In the genomic region with DNA sequence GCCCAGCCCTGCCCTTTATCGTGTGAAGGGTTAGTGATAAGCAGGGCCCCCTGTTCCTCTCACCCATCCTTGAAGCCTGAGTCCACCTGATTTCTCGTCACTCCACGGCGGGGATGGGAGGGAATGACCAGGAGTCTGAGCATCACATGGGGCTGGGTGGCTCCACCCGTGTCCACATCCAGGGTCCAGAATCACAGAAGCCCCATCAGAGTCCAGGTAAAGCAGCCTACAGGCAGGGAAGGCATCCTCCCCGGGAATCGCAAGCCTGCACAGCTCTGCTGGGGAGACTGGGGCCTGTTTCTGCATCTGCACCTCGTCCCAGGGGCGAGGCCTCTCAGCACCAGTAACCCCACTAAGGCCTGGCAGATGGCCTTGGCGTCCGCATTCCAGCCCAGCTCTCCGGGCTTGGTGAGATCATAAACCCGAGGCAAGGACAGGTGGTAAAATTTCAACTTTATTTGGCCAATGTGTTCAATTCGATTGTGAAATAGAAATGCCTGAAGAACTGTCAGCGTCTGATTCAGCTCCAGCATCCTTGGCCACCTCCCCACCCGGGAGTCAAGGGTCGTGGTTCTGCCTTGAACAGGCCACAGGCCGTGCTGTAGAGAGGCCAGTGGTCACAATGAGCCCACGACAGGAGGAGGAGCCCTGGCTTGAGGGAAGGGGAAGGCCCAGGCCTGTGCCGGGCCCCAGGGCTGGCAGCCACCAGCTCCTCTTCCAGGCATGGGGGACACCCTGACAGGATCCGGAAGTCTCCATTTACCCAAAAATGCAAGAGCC, we compare ENCODE assay signal across 14 cellular contexts. TPM values are rescaled to one million over a fixed set of nuclear protein-coding genes. Genes with fewer than 3 reads are reported as not detected.
DNase-seq lines count a peak whose midpoint lies in the region; ATAC-seq and TF ChIP-seq lines count a peak whose summit lies in the region.
"Had no signal": no experiment of that assay in that cellular context is flagged by ENCODE, and none has a peak within 500 bp of the region (broad histone marks: within the 10 kb centered on the region; RNA-seq: fewer than 3 reads in every experiment).

No MANE protein-coding gene starts in this region.

- CTCF ChIA-PET in WTC11 (lab: Charles Lee), result interaction anchor here (0.5 to 1.6 kb wide), 3 partner anchors 12 to 37 kb away, joined by 3 to 4 read pairs (median 3); no protein-coding TSS in a partner anchor

- peak overlapping the region; percentile 23; the same call in 1 of the 2 replicates for H3K27ac Mint-ChIP-seq in WTC11
- H3K27ac Mint-ChIP-seq in stimulated activated effector memory CD8-positive, alpha-beta T cell treated with anti-CD3 and anti-CD28 coated beads, Interleukin-12 subunit alpha, Interleukin-12 subunit beta, amount 100 ng/mL, for 72 hours, result peak overlapping the region; percentile 68
- H3K27ac Mint-ChIP-seq: activated CD4-positive, alpha-beta memory T cell treated with anti-CD3 and anti-CD28 coated beads for 36 hours; T-helper 2 cell treated with Interferon-gamma antibody and Interleukin-4, amounts not matched to agents 5 μg/mL and 100 μg/mL, for 36 hours had no signal

- peaks cover 31% of the 10 kb centered on the region for H3K36me3 Mint-ChIP-seq in WTC11
- H3K36me3 Mint-ChIP-seq in stimulated activated effector memory CD8-positive, alpha-beta T cell treated with anti-CD3 and anti-CD28 coated beads, Interleukin-12 subunit alpha, Interleukin-12 subunit beta, amount 100 ng/mL, for 72 hours, result peaks cover 63% of the 10 kb centered on the region

- no peak overlapping the region for H3K4me3 Mint-ChIP-seq in WTC11
- H3K4me3 Mint-ChIP-seq in stimulated activated effector memory CD8-positive, alpha-beta T cell treated with anti-CD3 and anti-CD28 coated beads, Interleukin-12 subunit alpha, Interleukin-12 subunit beta, amount 100 ng/mL, for 72 hours, result no peak overlapping the region
- H3K4me3 Mint-ChIP-seq: activated CD4-positive, alpha-beta memory T cell treated with anti-CD3 and anti-CD28 coated beads for 36 hours; T-helper 2 cell treated with Interferon-gamma antibody and Interleukin-4, amounts not matched to agents 5 μg/mL and 100 μg/mL, for 36 hours had no signal

- H3K9me3 Mint-ChIP-seq in WTC11, result no peaks in the 10 kb centered on the region
- H3K9me3 Mint-ChIP-seq in stimulated activated effector memory CD8-positive, alpha-beta T cell treated with anti-CD3 and anti-CD28 coated beads, Interleukin-12 subunit alpha, Interleukin-12 subunit beta, amount 100 ng/mL, for 72 hours, result no peaks in the 10 kb centered on the region
- H3K9me3 Mint-ChIP-seq: activated CD4-positive, alpha-beta memory T cell treated with anti-CD3 and anti-CD28 coated beads for 36 hours; T-helper 2 cell treated with Interferon-gamma antibody and Interleukin-4, amounts not matched to agents 5 μg/mL and 100 μg/mL, for 36 hours had no signal

- TF ChIP-seq CTCF in WTC11 (IDR thresholded peaks at IDR 0.05), result no peak

- POLR2A ChIA-PET in WTC11 (lab: Charles Lee), result no interaction called here

- H3K27me3 Mint-ChIP-seq in WTC11 (ENCODE audit: low read depth), result no peaks in the 10 kb centered on the region
- H3K27me3 Mint-ChIP-seq: activated CD4-positive, alpha-beta memory T cell treated with anti-CD3 and anti-CD28 coated beads for 36 hours had no signal

- ATAC-seq in WTC11 (no peak), left colon (peak; percentile 29), HG03159 (IDR thresholded peaks at IDR 0.05; ENCODE audit: unreplicated experiment) (no peak)
- ATAC-seq in stimulated activated effector memory CD8-positive, alpha-beta T cell treated with anti-CD3 and anti-CD28 coated beads, Interleukin-12 subunit alpha, Interleukin-12 subunit beta, amount 100 ng/mL, for 72 hours, result no peak

- intact Hi-C loops in left colon (cut with DNase I, micrococcal nuclease), result no loop called here

- DNase-seq in HCEC 1CT (peak; percentile 68), WTC11 (ENCODE audit: low spot score) (no peak), left colon (no peak), A172 (ENCODE audit: low spot score) (no peak), DMS79 (lab: John Stamatoyannopoulos, UW) (no peak), COLO829 (ENCODE audit: low spot score) (no peak)
- no peak for DNase-seq in stimulated activated effector memory CD8-positive, alpha-beta T cell treated with anti-CD3 and anti-CD28 coated beads, Interleukin-12 subunit alpha, Interleukin-12 subunit beta, amount 100 ng/mL, for 72 hours (ENCODE audit: low spot score in 2 of 2)
- DNase-seq: activated CD4-positive, alpha-beta memory T cell treated with anti-CD3 and anti-CD28 coated beads for 36 hours; activated naive CD4-positive, alpha-beta T cell treated with anti-CD3 and anti-CD28 coated beads, Interleukin-2, amount 50 U/mL, for 16 hours; NCI-H510A; small intestine had no signal

- no peaks in the 10 kb centered on the region for H3K4me1 Mint-ChIP-seq in WTC11
- no peaks in the 10 kb centered on the region for H3K4me1 Mint-ChIP-seq in stimulated activated effector memory CD8-positive, alpha-beta T cell treated with anti-CD3 and anti-CD28 coated beads, Interleukin-12 subunit alpha, Interleukin-12 subunit beta, amount 100 ng/mL, for 72 hours

TF ChIP-seq in WTC11, 78 proteins besides CTCF, POLR2A, EP300 and RAD21:
- TF ChIP-seq ZNF232 (CRISPR knock-in tag; IDR thresholded peaks at IDR 0.05) (no peak), ELF4 (CRISPR knock-in tag; IDR thresholded peaks at IDR 0.05; ENCODE audit: low read depth) (no peak), JAZF1 (CRISPR knock-in tag; IDR thresholded peaks at IDR 0.05) (no peak), ATF1 (CRISPR knock-in tag; IDR thresholded peaks at IDR 0.05) (no peak), CREM (CRISPR knock-in tag; IDR thresholded peaks at IDR 0.05) (no peak)
- TF ChIP-seq, protein P1, sequence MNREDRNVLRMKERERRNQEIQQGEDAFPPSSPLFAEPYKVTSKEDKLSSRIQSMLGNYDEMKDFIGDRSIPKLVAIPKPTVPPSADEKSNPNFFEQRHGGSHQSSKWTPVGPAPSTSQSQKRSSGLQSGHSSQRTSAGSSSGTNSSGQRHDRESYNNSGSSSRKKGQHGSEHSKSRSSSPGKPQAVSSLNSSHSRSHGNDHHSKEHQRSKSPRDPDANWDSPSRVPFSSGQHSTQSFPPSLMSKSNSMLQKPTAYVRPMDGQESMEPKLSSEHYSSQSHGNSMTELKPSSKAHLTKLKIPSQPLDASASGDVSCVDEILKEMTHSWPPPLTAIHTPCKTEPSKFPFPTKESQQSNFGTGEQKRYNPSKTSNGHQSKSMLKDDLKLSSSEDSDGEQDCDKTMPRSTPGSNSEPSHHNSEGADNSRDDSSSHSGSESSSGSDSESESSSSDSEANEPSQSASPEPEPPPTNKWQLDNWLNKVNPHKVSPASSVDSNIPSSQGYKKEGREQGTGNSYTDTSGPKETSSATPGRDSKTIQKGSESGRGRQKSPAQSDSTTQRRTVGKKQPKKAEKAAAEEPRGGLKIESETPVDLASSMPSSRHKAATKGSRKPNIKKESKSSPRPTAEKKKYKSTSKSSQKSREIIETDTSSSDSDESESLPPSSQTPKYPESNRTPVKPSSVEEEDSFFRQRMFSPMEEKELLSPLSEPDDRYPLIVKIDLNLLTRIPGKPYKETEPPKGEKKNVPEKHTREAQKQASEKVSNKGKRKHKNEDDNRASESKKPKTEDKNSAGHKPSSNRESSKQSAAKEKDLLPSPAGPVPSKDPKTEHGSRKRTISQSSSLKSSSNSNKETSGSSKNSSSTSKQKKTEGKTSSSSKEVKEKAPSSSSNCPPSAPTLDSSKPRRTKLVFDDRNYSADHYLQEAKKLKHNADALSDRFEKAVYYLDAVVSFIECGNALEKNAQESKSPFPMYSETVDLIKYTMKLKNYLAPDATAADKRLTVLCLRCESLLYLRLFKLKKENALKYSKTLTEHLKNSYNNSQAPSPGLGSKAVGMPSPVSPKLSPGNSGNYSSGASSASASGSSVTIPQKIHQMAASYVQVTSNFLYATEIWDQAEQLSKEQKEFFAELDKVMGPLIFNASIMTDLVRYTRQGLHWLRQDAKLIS (CRISPR knock-in tag; IDR thresholded peaks at IDR 0.05; ENCODE audit: borderline replicate concordance), result no peak

RNA-seq across cellular contexts. Expression of a gene that starts 8.1 kb away (rescaled TPM):
- total RNA-seq in WTC11 (2021) (not detected in 3 replicates), left colon (not detected)
- total RNA-seq in A172 (2014; rRNA removed; shearing (Covaris generic)), result not detected in 2 replicates
- total RNA-seq: activated CD4-positive, alpha-beta memory T cell treated with anti-CD3 and anti-CD28 coated beads for 36 hours; cerebellum had no signal

RNA-seq across cellular contexts. Expression of a gene that starts 9.8 kb away (rescaled TPM):
- total RNA-seq in WTC11 (2021) (126 to 144 TPM (median 131 TPM) in 3 replicates), left colon (10 to 100 TPM; 16.4 to 30.4 TPM)
- total RNA-seq in A172 (2014; rRNA removed; shearing (Covaris generic)), result 45.8 and 51.4 TPM in 2 replicates

RNA-seq across cellular contexts. Expression of a gene that starts 17.4 kb away (rescaled TPM):
- 343 to 380 TPM (median 360 TPM) in 3 replicates for total RNA-seq in WTC11 (2021)
- total RNA-seq in left colon, result 100 to 1,000 TPM; 560 to 669 TPM
- 1,091 and 1,235 TPM in 2 replicates for total RNA-seq in A172 (2014; rRNA removed; shearing (Covaris generic))

RNA-seq across cellular contexts. Expression of a gene that starts 28.2 kb away (rescaled TPM):
- 200 to 247 TPM (median 203 TPM) in 3 replicates for total RNA-seq in WTC11 (2021)
- 100 to 1,000 TPM; 447 to 500 TPM for total RNA-seq in left colon
- 173 and 183 TPM in 2 replicates for total RNA-seq in A172 (2014; rRNA removed; shearing (Covaris generic))

RNA-seq across cellular contexts. Expression of a gene that starts 39.0 kb away (rescaled TPM):
- total RNA-seq in WTC11 (2021) (0.85 to 1.4 TPM (median 1.4 TPM) in 3 replicates), left colon (under 1 TPM; 0.14 to 0.67 TPM)
- total RNA-seq in A172 (2014; rRNA removed; shearing (Covaris generic)), result not detected in 2 replicates
- total RNA-seq: activated CD4-positive, alpha-beta memory T cell treated with anti-CD3 and anti-CD28 coated beads for 36 hours; cerebellum had no signal
